8 cellular contexts compared by ENCODE assay signal in the genomic region with DNA sequence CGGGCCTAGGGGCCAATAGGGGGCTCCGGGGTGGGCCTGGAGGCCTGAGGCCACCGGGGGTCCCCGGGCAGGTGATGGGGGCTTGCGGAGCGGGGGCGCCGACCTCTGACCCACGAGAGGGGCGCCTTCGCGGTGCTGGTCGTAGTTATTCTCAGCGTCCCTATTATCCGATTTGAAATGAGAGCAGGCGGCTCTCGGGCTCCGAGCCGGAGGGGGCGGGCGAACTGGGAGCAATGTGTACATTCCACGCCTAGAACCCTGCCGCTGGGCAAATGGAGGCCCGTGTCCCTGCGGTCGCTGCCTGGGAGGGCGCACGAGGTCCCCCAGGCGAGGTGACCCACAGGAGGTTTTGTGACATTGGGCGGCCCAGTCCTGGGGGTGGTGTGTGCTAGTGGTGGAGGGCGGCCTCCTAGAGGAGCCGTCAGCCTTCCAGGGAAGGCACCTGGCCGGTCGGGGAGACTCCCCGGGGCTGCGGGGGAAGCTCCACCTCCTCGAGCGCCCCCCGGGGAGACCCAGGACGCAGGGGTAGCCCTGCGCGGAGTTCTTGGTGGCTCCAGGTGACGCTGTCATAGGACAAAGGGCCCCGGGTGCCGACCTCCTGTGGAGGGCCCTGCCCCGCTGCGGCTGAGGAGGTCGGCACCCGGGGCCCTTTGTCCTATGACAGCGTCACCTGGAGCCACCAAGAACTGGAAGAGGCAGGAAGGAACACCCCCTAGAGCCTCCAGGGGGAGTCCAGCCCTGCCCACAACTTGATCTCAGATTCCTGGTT.
DNase-seq lines count a peak whose midpoint lies in the region; ATAC-seq and TF ChIP-seq lines count a peak whose summit lies in the region.

No MANE protein-coding gene starts in this region.

- no peaks in the 10 kb centered on the region for H3K4me1 ChIP-seq in Caco-2
- H3K4me1 ChIP-seq in GM23248 (ENCODE audit: insufficient read depth), result peaks cover 14% of the 10 kb centered on the region
- H3K4me1 ChIP-seq in thymus (ENCODE audit: control insufficient read depth, insufficient read depth, low read length), result no peaks in the 10 kb centered on the region

- H3K4me2 ChIP-seq in GM23248 (ENCODE audit: unreplicated experiment), result peak overlapping the region; percentile 73

- H3K36me3 Mint-ChIP-seq in Caco-2 (ENCODE audit: insufficient read depth, unreplicated experiment) (peaks cover 40% of the 10 kb centered on the region), naive B cell (no peaks in the 10 kb centered on the region)

- H3K36me3 ChIP-seq in Caco-2 (ENCODE audit: control insufficient read depth, insufficient read depth, low read length), result no peaks in the 10 kb centered on the region
- no peaks in the 10 kb centered on the region for H3K36me3 ChIP-seq in GM23248 (ENCODE audit: low read depth)
- H3K36me3 ChIP-seq in thymus (ENCODE audit: control insufficient read depth, insufficient read depth), result no peaks in the 10 kb centered on the region

- DNase-seq in Caco-2 (peak; percentile 77 to 79), GM23248 (peak; percentile 54), NCI-H510A (lab: John Stamatoyannopoulos, UW) (peak; percentile 44), erythroblast (lab: John Stamatoyannopoulos, UW) (peak; percentile 46 to 55), naive B cell (peak; percentile 21)
- DNase-seq in activated CD8-positive, alpha-beta memory T cell treated with anti-CD3 and anti-CD28 coated beads, Interleukin-2, amount 50 U/mL, for 48 hours, result peak; percentile 68

- H3K9ac ChIP-seq in GM23248, result peak overlapping the region; percentile 90

- no peaks in the 10 kb centered on the region for H3K9me3 ChIP-seq in Caco-2
- no peaks in the 10 kb centered on the region for H3K9me3 ChIP-seq in GM23248 (ENCODE audit: low read depth)
- H3K9me3 ChIP-seq in thymus (ENCODE audit: control insufficient read depth), result no peaks in the 10 kb centered on the region

- 0 out of 2 replicates have a peak, but pooled peaks cover 4% of the 10 kb centered on the region for H3K79me2 ChIP-seq in GM23248 (ENCODE audit: insufficient read depth)

- H3K27ac Mint-ChIP-seq in Caco-2 (ENCODE audit: unreplicated experiment), result peak overlapping the region; percentile 82
- peak overlapping the region; percentile 12 to 98 (median 63) for H3K27ac Mint-ChIP-seq in naive B cell

- H2AFZ ChIP-seq in GM23248, result peak overlapping the region; percentile 65

- no peaks in the 10 kb centered on the region for H4K20me1 ChIP-seq in GM23248 (ENCODE audit: insufficient read depth)

- 3 to 5% methylated on average over 8 to 11 of the region's 50 CpGs for WGBS in GM23248 (ENCODE audit: low coverage in 1 of 2, low lambda C conversion rate in 2 of 2, missing lambda C conversion rate in 2 of 2), 2 experiments
- WGBS in thymus, result under 1% methylated on average over 50 of the region's 50 CpGs

- in situ Hi-C loops in GM23248 (cut with MboI), result no loop called here

- no TSS peak for BruUV-seq in Caco-2 (replicated peaks; lab: Mats Ljungman, UMichigan)

- H3K9me3 Mint-ChIP-seq in Caco-2 (ENCODE audit: unreplicated experiment) (no peaks in the 10 kb centered on the region), naive B cell (no peaks in the 10 kb centered on the region)

- no peaks in the 10 kb centered on the region for H3K27me3 Mint-ChIP-seq in Caco-2 (ENCODE audit: insufficient read depth, unreplicated experiment)
- no peaks in the 10 kb centered on the region for H3K27me3 Mint-ChIP-seq in naive B cell

- H3F3A ChIP-seq in GM23248 (ENCODE audit: insufficient read depth), result peaks cover 13% of the 10 kb centered on the region

- no peaks in the 10 kb centered on the region for H3K9me2 ChIP-seq in GM23248 (ENCODE audit: insufficient read depth)

- intact Hi-C loops in Caco-2 (cut with micrococcal nuclease; ENCODE audit: unreplicated experiment), result no loop called here

- H3K4me3 Mint-ChIP-seq in Caco-2 (ENCODE audit: unreplicated experiment), result peak overlapping the region; percentile 80
- H3K4me3 Mint-ChIP-seq in naive B cell, result peak overlapping the region; percentile 71 to 97 (median 90)

- TF ChIP-seq POLR2A in erythroblast (IDR thresholded peaks at IDR 0.05; ENCODE audit: low read length), result no peak

- peak overlapping the region; percentile 69 for H3K4me3 ChIP-seq in Caco-2 (ENCODE audit: low read depth, low read length)
- H3K4me3 ChIP-seq in GM23248, result peak overlapping the region; percentile 76
- peak overlapping the region; percentile 76 for H3K4me3 ChIP-seq in thymus (ENCODE audit: low read length)

- ATAC-seq in naive B cell (ENCODE audit: low read depth in 2 of 2) (no peak), HG03175 (IDR thresholded peaks at IDR 0.05; ENCODE audit: unreplicated experiment) (no peak)

- H3K4me1 Mint-ChIP-seq in Caco-2 (ENCODE audit: low read depth, unreplicated experiment) (peaks cover 7% of the 10 kb centered on the region), naive B cell (peaks cover 0 to 22% (median 16%) of the 10 kb centered on the region in 3 donors)

- no peaks in the 10 kb centered on the region for H3K27me3 ChIP-seq in Caco-2 (replicated peaks; ENCODE audit: control insufficient read depth, insufficient read depth, low read length)
- no peaks in the 10 kb centered on the region for H3K27me3 ChIP-seq in GM23248 (replicated peaks; ENCODE audit: insufficient read depth)
- no peaks in the 10 kb centered on the region for H3K27me3 ChIP-seq in thymus (ENCODE audit: control insufficient read depth, insufficient read depth)

- CTCF ChIA-PET in Caco-2 (lab: Charles Lee), result no interaction called here

- H3K27ac ChIP-seq in GM23248 (peak overlapping the region; percentile 86), thymus (ENCODE audit: low read depth) (peak overlapping the region; percentile 90)

- peak in 1 of 2 experiments; percentile 44 for TF ChIP-seq CTCF in Caco-2 (IDR thresholded peaks at IDR 0.05; ENCODE audit: insufficient read depth in 1 of 2, low read depth in 1 of 2, low read length in 1 of 2, severe bottlenecking in 1 of 2, unreplicated experiment in 1 of 2)

- POLR2A ChIA-PET in Caco-2 (lab: Charles Lee), result no interaction called here

Comparison
In these comparisons a context has a peak if more than half of its experiments do, and no peak if none do; other contexts are left out.
1. DNase-seq: peak in every context shown above with its lines; median percentile 78 in Caco-2; 68 in activated CD8-positive, alpha-beta memory T cell treated with anti-CD3 and anti-CD28 coated beads, Interleukin-2, amount 50 U/mL, for 48 hours; 54 in GM23248; 50 in erythroblast; 44 in NCI-H510A; 21 in naive B cell.